Comparison of ENCODE assay signal across 11 cellular contexts in genomic region chr17:36934759-36935630, GRCh38. TPM values are rescaled to one million over a fixed set of nuclear protein-coding genes. Genes with fewer than 3 reads are reported as not detected.
DNase-seq lines count a peak whose midpoint lies in the region; ATAC-seq and TF ChIP-seq lines count a peak whose summit lies in the region.
"Had no signal": no experiment of that assay in that cellular context is flagged by ENCODE, and none has a peak within 500 bp of the region (broad histone marks: within the 10 kb centered on the region; RNA-seq: fewer than 3 reads in every experiment).

No MANE protein-coding gene starts in this region.

- RAD21 ChIA-PET in HCT116 (lab: Charles Lee; ENCODE audit: low non-redundant PET in 1 of 2, low total read pairs in 2 of 2, uncharacterized antibody in 2 of 2, unreplicated experiment in 2 of 2): no interaction called here

- ATAC-seq in HCT116: no peak
- ATAC-seq: activated naive CD4-positive, alpha-beta T cell treated with anti-CD3 and anti-CD28 coated beads, Interleukin-2, amount 50 U/mL, for 72 hours had no signal

- no peak overlapping the region for H2BK15ac ChIP-seq in mesendoderm (replicated peaks; ENCODE audit: low read depth)

- no peaks in the 10 kb centered on the region for H3K36me3 ChIP-seq in BLaER1
- no peaks in the 10 kb centered on the region for H3K36me3 ChIP-seq in HCT116 (ENCODE audit: control insufficient read depth in 1 of 2, insufficient read depth in 2 of 2, low read length in 2 of 2)
- peaks cover 9% of the 10 kb centered on the region for H3K36me3 ChIP-seq in mesendoderm (ENCODE audit: control insufficient read depth, insufficient read depth, low read length)

- H4K8ac ChIP-seq in mesendoderm (ENCODE audit: low read depth, low read length): no peak overlapping the region

- TF ChIP-seq CTCF in HCT116 (IDR thresholded peaks at IDR 0.05 in 2 of 3, conservative IDR thresholded peaks at IDR 0.05 in 1 of 3; ENCODE audit: borderline replicate concordance in 1 of 3, insufficient read depth in 1 of 3, low read depth in 2 of 3, low read length in 2 of 3): no peak

- H2AK5ac ChIP-seq in mesendoderm (ENCODE audit: low read length): no peak overlapping the region

- peaks cover 14% of the 10 kb centered on the region for H3K9me3 ChIP-seq in BLaER1
- no peaks in the 10 kb centered on the region for H3K9me3 ChIP-seq in HCT116 (ENCODE audit: control insufficient read depth in 1 of 2, insufficient read depth in 1 of 2, low read depth in 1 of 2, low read length in 2 of 2)

- peak overlapping the region; percentile 56 for H3K4ac ChIP-seq in mesendoderm (ENCODE audit: low read depth, low read length)

- intact Hi-C loops in HCT116 (cut with micrococcal nuclease): no loop called here

- DNase-seq in HCT116 (ENCODE audit: low read depth, low spot score): no peak
- DNase-seq in activated naive CD8-positive, alpha-beta T cell treated with anti-CD3 and anti-CD28 coated beads for 36 hours: no peak
- DNase-seq in mesendoderm: peak; percentile 79
- DNase-seq in HUDEP-2 (lab: John Stamatoyannopoulos, UW; ENCODE audit: unreplicated experiment in 76 of 76): no peak
- no peak for DNase-seq in 8988T
- DNase-seq in activated CD4-positive, CD25-positive, alpha-beta regulatory T cell treated with anti-CD3 and anti-CD28 coated beads, Interleukin-2, amount 50 U/mL, for 72 hours: no peak
- DNase-seq in NCI-H345 (lab: John Stamatoyannopoulos, UW): no peak
- DNase-seq: NCI-H1092 had no signal

- H3K79me2 ChIP-seq in HCT116 (ENCODE audit: insufficient read depth, low read length): no peaks in the 10 kb centered on the region
- peaks cover 82% of the 10 kb centered on the region for H3K79me2 ChIP-seq in mesendoderm (ENCODE audit: control insufficient read depth, insufficient read depth, low read length)

- H3K9ac ChIP-seq in BLaER1: no peak overlapping the region
- peak overlapping the region; percentile 49; the same call in 1 of the 2 replicates for H3K9ac ChIP-seq in HCT116 (ENCODE audit: low read length)
- peak overlapping the region; percentile 99 for H3K9ac ChIP-seq in mesendoderm (ENCODE audit: low read length)

- POLR2A ChIA-PET in HCT116 (lab: Charles Lee): no interaction called here

- H3K4me1 ChIP-seq in BLaER1: peaks cover 28% of the 10 kb centered on the region
- peaks cover 2 to 13% of the 10 kb centered on the region in 2 experiments; a peak in 2 of 4 replicates for H3K4me1 ChIP-seq in HCT116 (ENCODE audit: control insufficient read depth in 1 of 2, insufficient read depth in 2 of 2, low read length in 2 of 2)
- peaks cover 19% of the 10 kb centered on the region for H3K4me1 ChIP-seq in mesendoderm (ENCODE audit: control insufficient read depth, low read depth, low read length)

- H3K56ac ChIP-seq in mesendoderm (ENCODE audit: low read length): peak overlapping the region; percentile 98

- H3K36me3 Mint-ChIP-seq in activated naive CD8-positive, alpha-beta T cell treated with anti-CD3 and anti-CD28 coated beads for 36 hours: no peaks in the 10 kb centered on the region

- no TSS peak for BruUV-seq in HCT116 (replicated peaks; lab: Mats Ljungman, UMichigan)

- H3K18ac ChIP-seq in mesendoderm (ENCODE audit: low read length): peak overlapping the region; percentile 77

- H2BK5ac ChIP-seq in mesendoderm (ENCODE audit: low read length): peak overlapping the region; percentile 94

- H3K23ac ChIP-seq in mesendoderm (ENCODE audit: low read length): peak overlapping the region; percentile 32

- 0 out of 2 replicates have a peak overlapping the region, but pooled peaks have one; percentile 46 for H3K4me3 ChIP-seq in BLaER1
- peak overlapping the region; percentile 40 to 48; a peak in 3 of 4 replicates for H3K4me3 ChIP-seq in HCT116 (replicated peaks in 1 of 2; ENCODE audit: low read depth in 1 of 2, low read length in 2 of 2)
- peak overlapping the region; percentile 84 for H3K4me3 ChIP-seq in mesendoderm (ENCODE audit: low read length)

- H3K27me3 ChIP-seq in BLaER1 (peaks cover 100% of the 10 kb centered on the region), HCT116 (ENCODE audit: insufficient read depth, low read length) (no peaks in the 10 kb centered on the region), mesendoderm (ENCODE audit: insufficient read depth, low read length, poor library complexity) (peaks cover 33% of the 10 kb centered on the region)

- no peak for TF ChIP-seq RAD21 in HCT116 (IDR thresholded peaks at IDR 0.05; ENCODE audit: low read depth)

- H3K4me2 ChIP-seq in BLaER1 (no peak overlapping the region), HCT116 (ENCODE audit: low read length) (peak overlapping the region; percentile 67), mesendoderm (ENCODE audit: low read length) (peak overlapping the region; percentile 89)

- H2AFZ ChIP-seq in HCT116 (ENCODE audit: low read depth, low read length, poor library complexity, severe bottlenecking): no peak overlapping the region

- TF ChIP-seq POLR2A in HCT116 (IDR thresholded peaks at IDR 0.05; ENCODE audit: borderline replicate concordance, extremely low read depth, insufficient read depth, insufficient read length): no peak

- no peak overlapping the region for H3K27ac Mint-ChIP-seq in activated naive CD8-positive, alpha-beta T cell treated with anti-CD3 and anti-CD28 coated beads for 36 hours

- CTCF ChIA-PET in HCT116 (lab: Charles Lee): no interaction called here

- H4K5ac ChIP-seq in mesendoderm (ENCODE audit: low read length): no peak overlapping the region

- WGBS in mesendoderm (ENCODE audit: extremely low coverage, insufficient coverage, low lambda C conversion rate): no CpG with 5 or more reads among the region's 75 CpGs

- H3K9me3 Mint-ChIP-seq in activated naive CD8-positive, alpha-beta T cell treated with anti-CD3 and anti-CD28 coated beads for 36 hours: no peaks in the 10 kb centered on the region
- H3K9me3 Mint-ChIP-seq: activated naive CD4-positive, alpha-beta T cell treated with anti-CD3 and anti-CD28 coated beads, Interleukin-2, amount 50 U/mL, for 72 hours had no signal

- H3K9me2 ChIP-seq in HCT116 (ENCODE audit: insufficient read depth): no peaks in the 10 kb centered on the region

- H3K4me3 Mint-ChIP-seq in activated naive CD8-positive, alpha-beta T cell treated with anti-CD3 and anti-CD28 coated beads for 36 hours: peak overlapping the region; percentile 29

- H2BK120ac ChIP-seq in mesendoderm (ENCODE audit: low read depth, low read length): no peak overlapping the region

- peaks cover 57% of the 10 kb centered on the region for H3K4me1 Mint-ChIP-seq in activated naive CD8-positive, alpha-beta T cell treated with anti-CD3 and anti-CD28 coated beads for 36 hours

- H4K20me1 ChIP-seq in BLaER1: peaks cover 97% of the 10 kb centered on the region
- no peaks in the 10 kb centered on the region for H4K20me1 ChIP-seq in HCT116 (ENCODE audit: insufficient read depth)

- peaks cover 99% of the 10 kb centered on the region for H3K27me3 Mint-ChIP-seq in activated naive CD8-positive, alpha-beta T cell treated with anti-CD3 and anti-CD28 coated beads for 36 hours

- H3K79me1 ChIP-seq in mesendoderm (ENCODE audit: low read length): peaks cover 18% of the 10 kb centered on the region

- H3K27ac ChIP-seq in BLaER1: no peak overlapping the region
- no peak overlapping the region; the same call in 1 of the 2 replicates for H3K27ac ChIP-seq in HCT116 (ENCODE audit: low read depth, low read length)
- H3K27ac ChIP-seq in mesendoderm (ENCODE audit: low read depth, low read length): peak overlapping the region; percentile 83

TF ChIP-seq in HCT116, 20 proteins besides CTCF, POLR2A, EP300 and RAD21 (continues in another document):
- TF ChIP-seq REST (IDR thresholded peaks at IDR 0.05; ENCODE audit: low read depth) (no peak), SIN3A (IDR thresholded peaks at IDR 0.05; ENCODE audit: low read depth) (no peak), ZNF274 (IDR thresholded peaks at IDR 0.05; ENCODE audit: low read depth, low read length) (no peak), POLR2AphosphoS5 (IDR thresholded peaks at IDR 0.05; ENCODE audit: low read depth, low read length) (no peak), JUND (IDR thresholded peaks at IDR 0.05) (no peak)

RNA-seq across cellular contexts. Expression of gene LHX1, which starts 2.3 kb away (rescaled TPM):
- total RNA-seq in HCT116 (2021; ENCODE audit: unreplicated experiment): 0.44 TPM
- polyA plus RNA-seq in HCT116 (2012): 0.22 and 0.62 TPM in 2 replicates
- total RNA-seq in activated naive CD8-positive, alpha-beta T cell treated with anti-CD3 and anti-CD28 coated beads for 36 hours: under 1 TPM in 1 of 2 experiments, not detected in 1; 0.30 TPM
- polyA plus RNA-seq in mesendoderm (2013, experiment 1 of 2): 20.5 TPM
- 18.4 TPM for polyA plus RNA-seq in mesendoderm (2013, experiment 2 of 2)
- total RNA-seq: activated naive CD4-positive, alpha-beta T cell treated with anti-CD3 and anti-CD28 coated beads, Interleukin-2, amount 50 U/mL, for 72 hours; lung microvascular endothelial cell had no signal

RNA-seq across cellular contexts. Expression of gene AATF, which starts 13.8 kb away (rescaled TPM):
- 105 TPM for total RNA-seq in HCT116 (2021; ENCODE audit: unreplicated experiment)
- 153 and 200 TPM in 2 replicates for polyA plus RNA-seq in HCT116 (2012)
- total RNA-seq in activated naive CD8-positive, alpha-beta T cell treated with anti-CD3 and anti-CD28 coated beads for 36 hours: 100 to 1,000 TPM; 116 to 117 TPM
- 118 TPM for polyA plus RNA-seq in mesendoderm (2013, experiment 1 of 2)
- 114 TPM for polyA plus RNA-seq in mesendoderm (2013, experiment 2 of 2)
